In genomic region chr16:70652322-70652721, GRCh38 we compare ENCODE assay signal across 3 cellular contexts.
TF ChIP-seq lines count a peak whose summit lies in the region.

No MANE protein-coding gene starts in this region.

TF ChIP-seq in IMR-90, 13 proteins besides CTCF, POLR2A, EP300 and RAD21:
- TF ChIP-seq BHLHE40 (IDR thresholded peaks at IDR 0.05; ENCODE audit: low read depth, low read length) (no peak), NFE2L2 (IDR thresholded peaks at IDR 0.05; ENCODE audit: low read depth, low read length) (peak; percentile 52; the same call in 1 of the 2 replicates), MAFK (IDR thresholded peaks at IDR 0.05; ENCODE audit: low read depth, low read length) (0 out of 2 replicates have a peak, but pooled peaks have one; percentile 7)

TF ChIP-seq in GM12878, 131 proteins besides CTCF, POLR2A, EP300 and RAD21:
- TF ChIP-seq IRF5 (IDR thresholded peaks at IDR 0.05; ENCODE audit: borderline replicate concordance) (no peak), SMAD5 (IDR thresholded peaks at IDR 0.05; ENCODE audit: low read depth) (no peak), YBX1 (IDR thresholded peaks at IDR 0.05) (no peak), EZH2 (IDR thresholded peaks at IDR 0.05; ENCODE audit: borderline replicate concordance, control insufficient read depth, low read depth, low read length) (no peak), MTA3 (IDR thresholded peaks at IDR 0.05; ENCODE audit: borderline replicate concordance, low read length) (no peak), ATF7 (IDR thresholded peaks at IDR 0.05; ENCODE audit: low read depth) (no peak), RCOR1 (conservative IDR thresholded peaks at IDR 0.05; ENCODE audit: low read depth, low read length) (no peak)

TF ChIP-seq in GM23338, 12 proteins besides CTCF, POLR2A, EP300 and RAD21:
- TF ChIP-seq STAT1 (IDR thresholded peaks at IDR 0.05; ENCODE audit: unreplicated experiment) (no peak), ZNF462 (CRISPR knock-in tag; IDR thresholded peaks at IDR 0.05) (no peak), ZNF331 (CRISPR knock-in tag; IDR thresholded peaks at IDR 0.05; ENCODE audit: low read depth) (no peak), ETS1 (IDR thresholded peaks at IDR 0.05) (no peak), JUNB (IDR thresholded peaks at IDR 0.05; ENCODE audit: unreplicated experiment) (no peak), NANOG (IDR thresholded peaks at IDR 0.05; ENCODE audit: borderline replicate concordance) (no peak), REST (IDR thresholded peaks at IDR 0.05; ENCODE audit: unreplicated experiment) (no peak)
